23 cellular contexts compared by ENCODE assay signal in genomic region chr3:194034556-194035336, GRCh38.
DNase-seq lines count a peak whose midpoint lies in the region; ATAC-seq, FAIRE-seq and TF ChIP-seq lines count a peak whose summit lies in the region.
"Had no signal": no experiment of that assay in that cellular context is flagged by ENCODE, and none has a peak within 500 bp of the region (broad histone marks: within the 10 kb centered on the region; RNA-seq: fewer than 3 reads in every experiment).

No MANE protein-coding gene starts in this region.

- H3K9ac ChIP-seq in kidney (ENCODE audit: low read length in 2 of 2) (no peak overlapping the region), mucosa of stomach (ENCODE audit: low read length) (peak overlapping the region; percentile 12)
- H3K9ac ChIP-seq: neural progenitor cell had no signal

- TF ChIP-seq CTCF in heart left ventricle (IDR thresholded peaks at IDR 0.05) (no peak), kidney (IDR thresholded peaks at IDR 0.05; ENCODE audit: borderline replicate concordance, extremely low read depth, insufficient read depth) (no peak), transverse colon (IDR thresholded peaks at IDR 0.05) (no peak), tibial nerve (IDR thresholded peaks at IDR 0.05) (no peak)

- H3K9me3 ChIP-seq in right cardiac atrium (ENCODE audit: control insufficient read depth, low read length) (no peaks in the 10 kb centered on the region), heart left ventricle (no peaks in the 10 kb centered on the region), kidney (ENCODE audit: control insufficient read depth in 1 of 2, low read length in 2 of 2) (no peaks in the 10 kb centered on the region), mucosa of stomach (ENCODE audit: control insufficient read depth, low read length) (no peaks in the 10 kb centered on the region), transverse colon (no peaks in the 10 kb centered on the region), tibial nerve (no peaks in the 10 kb centered on the region)
- H3K9me3 ChIP-seq: sigmoid colon had no signal

- H3K36me3 ChIP-seq in heart left ventricle (no peaks in the 10 kb centered on the region), kidney (ENCODE audit: control insufficient read depth in 1 of 2, insufficient read depth in 2 of 2, low read length in 2 of 2) (no peaks in the 10 kb centered on the region), mucosa of stomach (ENCODE audit: control insufficient read depth, insufficient read depth, low read length) (no peaks in the 10 kb centered on the region), transverse colon (no peaks in the 10 kb centered on the region), tibial nerve (no peaks in the 10 kb centered on the region)
- H3K36me3 ChIP-seq: neural progenitor cell, sigmoid colon had no signal

- WGBS in right cardiac atrium, result 88% methylated on average over 19 of the region's 19 CpGs
- WGBS in heart left ventricle, 4 donors, result 92 to 95% (median 94%) methylated on average over 17 to 19 of the region's 19 CpGs
- 18 to 58% methylated on average over 2 to 19 of the region's 19 CpGs for WGBS in transverse colon (ENCODE audit: low coverage in 1 of 2), 2 donors
- WGBS in tibial nerve, 2 donors, result 87% methylated on average over 18 to 19 of the region's 19 CpGs

- H3K4me1 ChIP-seq in right cardiac atrium (ENCODE audit: control insufficient read depth, insufficient read depth, low read length), result peaks cover 1% of the 10 kb centered on the region
- no peaks in the 10 kb centered on the region for H3K4me1 ChIP-seq in heart left ventricle
- H3K4me1 ChIP-seq in kidney (ENCODE audit: control insufficient read depth in 1 of 2, insufficient read depth in 1 of 2, low read depth in 1 of 2, low read length in 2 of 2), result peaks cover 24 to 25% of the 10 kb centered on the region in 2 donors
- H3K4me1 ChIP-seq in mucosa of stomach (ENCODE audit: control insufficient read depth, insufficient read depth, low read length), result peaks cover 43% of the 10 kb centered on the region
- H3K4me1 ChIP-seq in transverse colon, result peaks cover 0 to 56% (median 32%) of the 10 kb centered on the region in 4 donors
- peaks cover 0 to 7% (median 0%) of the 10 kb centered on the region in 4 donors for H3K4me1 ChIP-seq in tibial nerve
- H3K4me1 ChIP-seq: sigmoid colon had no signal

- no peak for FAIRE-seq in kidney (lab: Jason Lieb, UNC)
- FAIRE-seq: endometrium, keratinocyte had no signal

- ATAC-seq in right cardiac atrium (peak; percentile 8 to 31), heart left ventricle (no peak)

- intact Hi-C loops in right cardiac atrium (cut with DNase I), result no loop called here
- intact Hi-C loops in heart left ventricle (cut with DNase I), result no loop called here
- intact Hi-C loops in kidney (cut with DNase I), result no loop called here
- intact Hi-C loops in transverse colon (cut with DNase I; ENCODE audit: low total_unique reads), result no loop called here
- intact Hi-C loops in head of caudate nucleus (cut with DNase I), result no loop called here

- TF ChIP-seq POLR2A in heart left ventricle (IDR thresholded peaks at IDR 0.05) (no peak), transverse colon (IDR thresholded peaks at IDR 0.05) (no peak), tibial nerve (IDR thresholded peaks at IDR 0.05) (no peak)

- no peaks in the 10 kb centered on the region for H3K27me3 ChIP-seq in right cardiac atrium (ENCODE audit: control insufficient read depth, insufficient read depth)
- peaks cover 0 to 9% (median 0%) of the 10 kb centered on the region in 9 donors for H3K27me3 ChIP-seq in heart left ventricle
- no peaks in the 10 kb centered on the region for H3K27me3 ChIP-seq in mucosa of stomach (ENCODE audit: control insufficient read depth, insufficient read depth, low read length)
- H3K27me3 ChIP-seq in transverse colon, result no peaks in the 10 kb centered on the region
- no peaks in the 10 kb centered on the region for H3K27me3 ChIP-seq in tibial nerve
- H3K27me3 ChIP-seq: neural progenitor cell, sigmoid colon had no signal

- DNase-seq in right cardiac atrium, result peak in 1 of 3 donors; percentile 44
- DNase-seq in heart left ventricle, result no peak
- peak; percentile 42 for DNase-seq in kidney
- DNase-seq in transverse colon, result peak; percentile 87
- no peak for DNase-seq in substantia nigra (lab: John Stamatoyannopoulos, UW)
- DNase-seq in head of caudate nucleus, result no peak
- no peak for DNase-seq in tibial nerve (ENCODE audit: low spot score in 2 of 2)
- DNase-seq: activated CD4-positive, alpha-beta T cell treated with anti-CD3 and anti-CD28 coated beads for 48 hours; activated naive CD4-positive, alpha-beta T cell treated with anti-CD3 and anti-CD28 coated beads, Interleukin-2, amount 10 ng/mL, durations not matched to agents 7 days and 5 days; amniotic stem cell; CD4-positive, CD25-positive, alpha-beta regulatory T cell; NCI-H1092; NCI-H2081 treated with DMSO at 0.1 percent for 48 hours; NCI-H345; NCI-H774; posterior cingulate gyrus; sigmoid colon; stimulated activated CD4-positive, alpha-beta T cell treated with anti-CD3 and anti-CD28 coated beads, Interleukin-15, amount 100 ng/mL, for 24 hours had no signal

- H3K4me3 ChIP-seq in right cardiac atrium (ENCODE audit: low read length) (no peak overlapping the region), heart left ventricle (no peak overlapping the region), kidney (ENCODE audit: low read length in 2 of 2) (no peak overlapping the region), mucosa of stomach (ENCODE audit: low read length) (no peak overlapping the region), transverse colon (no peak overlapping the region), tibial nerve (no peak overlapping the region)
- H3K4me3 ChIP-seq: neural progenitor cell, sigmoid colon had no signal

- TF ChIP-seq EP300 in transverse colon (IDR thresholded peaks at IDR 0.05; ENCODE audit: low read depth) (no peak), tibial nerve (IDR thresholded peaks at IDR 0.05) (no peak)

- H3K27ac ChIP-seq in right cardiac atrium (ENCODE audit: low read length) (no peak overlapping the region), heart left ventricle (no peak overlapping the region), kidney (ENCODE audit: low read depth in 2 of 2, low read length in 2 of 2) (peak overlapping the region; percentile 54 to 57), transverse colon (peak overlapping the region; percentile 76 to 87 (median 82)), substantia nigra (ENCODE audit: low read depth, low read length, poor library complexity, severe bottlenecking) (no peak overlapping the region), tibial nerve (peak overlapping the region in 1 of 4 donors; percentile 22)
- H3K27ac ChIP-seq: 22Rv1, neural progenitor cell had no signal

- in situ Hi-C loops in transverse colon (cut with MboI; ENCODE audit: low pct_ligation_motif_present in 1 of 4, low pct_unique_long_range_greater_than_20kb in 1 of 4, low sequenced_read_pairs in 3 of 4), result no loop called here

Comparison
In these comparisons a context has a peak if more than half of its experiments do, and no peak if none do; other contexts are left out.
1. ATAC-seq: peak in right cardiac atrium (2 of 2); none in heart left ventricle (0 of 4).
2. DNase-seq: peak in kidney (single experiment) and transverse colon (single experiment); none in heart left ventricle (0 of 5), substantia nigra (0 of 49), head of caudate nucleus (0 of 42) and tibial nerve (0 of 2).
3. H3K27ac ChIP-seq: peak in kidney (2 of 2) and transverse colon (4 of 4); none in right cardiac atrium (single experiment), heart left ventricle (0 of 12) and substantia nigra (single experiment).